16 cellular contexts compared by ENCODE assay signal in genomic region chr10:96325719-96326373, GRCh38. TPM values are rescaled to one million over a fixed set of nuclear protein-coding genes. Genes with fewer than 3 reads are reported as not detected.
DNase-seq lines count a peak whose midpoint lies in the region; ATAC-seq and TF ChIP-seq lines count a peak whose summit lies in the region.
"Had no signal": no experiment of that assay in that cellular context is flagged by ENCODE, and none has a peak within 500 bp of the region (broad histone marks: within the 10 kb centered on the region; RNA-seq: fewer than 3 reads in every experiment).

No MANE protein-coding gene starts in this region.

- H3K4me3 ChIP-seq in epithelial cell of esophagus (ENCODE audit: low read length), result no peak overlapping the region
- no peak overlapping the region for H3K4me3 ChIP-seq in ovary
- H3K4me3 ChIP-seq: A549, body of pancreas had no signal

- TF ChIP-seq POLR2A in ovary (IDR thresholded peaks at IDR 0.05), result no peak

- no peaks in the 10 kb centered on the region for H3K27me3 ChIP-seq in ovary
- H3K27me3 ChIP-seq: body of pancreas had no signal

- no peaks in the 10 kb centered on the region for H3K9me3 ChIP-seq in ovary
- H3K9me3 ChIP-seq: A549, body of pancreas had no signal

- 62 to 68% (median 63%) methylated on average over 4 of the region's 4 CpGs for WGBS in ovary, 3 donors

- H3K9me3 Mint-ChIP-seq in activated CD8-positive, alpha-beta memory T cell treated with anti-CD3 and anti-CD28 coated beads, Interleukin-2, amount 10 ng/mL, durations not matched to agents 7 days and 5 days (ENCODE audit: low read depth), result no peaks in the 10 kb centered on the region
- no peaks in the 10 kb centered on the region for H3K9me3 Mint-ChIP-seq in endothelial cell (ENCODE audit: unreplicated experiment)
- H3K9me3 Mint-ChIP-seq: immature natural killer cell had no signal

- H3K4me3 Mint-ChIP-seq in activated CD8-positive, alpha-beta memory T cell treated with anti-CD3 and anti-CD28 coated beads, Interleukin-2, amount 10 ng/mL, durations not matched to agents 7 days and 5 days, result no peak overlapping the region
- H3K4me3 Mint-ChIP-seq in endothelial cell (ENCODE audit: unreplicated experiment), result no peak overlapping the region
- H3K4me3 Mint-ChIP-seq: immature natural killer cell had no signal

- TF ChIP-seq EP300 in ovary (IDR thresholded peaks at IDR 0.05), result no peak

- CTCF ChIA-PET in activated CD8-positive, alpha-beta memory T cell treated with anti-CD3 and anti-CD28 coated beads, Interleukin-2, amount 10 ng/mL, durations not matched to agents 7 days and 5 days (lab: Charles Lee), result no interaction called here

- peaks cover 64% of the 10 kb centered on the region for H3K27me3 Mint-ChIP-seq in activated CD8-positive, alpha-beta memory T cell treated with anti-CD3 and anti-CD28 coated beads, Interleukin-2, amount 10 ng/mL, durations not matched to agents 7 days and 5 days
- H3K27me3 Mint-ChIP-seq in endothelial cell (ENCODE audit: unreplicated experiment), result no peaks in the 10 kb centered on the region

- H3K4me1 Mint-ChIP-seq in activated CD8-positive, alpha-beta memory T cell treated with anti-CD3 and anti-CD28 coated beads, Interleukin-2, amount 10 ng/mL, durations not matched to agents 7 days and 5 days, result peaks cover 7% of the 10 kb centered on the region
- H3K4me1 Mint-ChIP-seq in endothelial cell (ENCODE audit: unreplicated experiment), result no peaks in the 10 kb centered on the region
- H3K4me1 Mint-ChIP-seq: immature natural killer cell had no signal

- no peak overlapping the region for H3K27ac ChIP-seq in ovary
- H3K27ac ChIP-seq: A549, body of pancreas, HL-60 had no signal

- no peaks in the 10 kb centered on the region for H3K36me3 Mint-ChIP-seq in activated CD8-positive, alpha-beta memory T cell treated with anti-CD3 and anti-CD28 coated beads, Interleukin-2, amount 10 ng/mL, durations not matched to agents 7 days and 5 days
- no peaks in the 10 kb centered on the region for H3K36me3 Mint-ChIP-seq in endothelial cell (ENCODE audit: low read depth, unreplicated experiment)
- H3K36me3 Mint-ChIP-seq: immature natural killer cell had no signal

- H3K27ac Mint-ChIP-seq in activated CD8-positive, alpha-beta memory T cell treated with anti-CD3 and anti-CD28 coated beads, Interleukin-2, amount 10 ng/mL, durations not matched to agents 7 days and 5 days, result no peak overlapping the region
- H3K27ac Mint-ChIP-seq in endothelial cell (ENCODE audit: unreplicated experiment), result no peak overlapping the region
- H3K27ac Mint-ChIP-seq: immature natural killer cell had no signal

- no peaks in the 10 kb centered on the region for H3K36me3 ChIP-seq in ovary

- TF ChIP-seq CTCF in epithelial cell of esophagus (IDR thresholded peaks at IDR 0.05; ENCODE audit: insufficient read depth, low read depth, low read length, missing control alignments), result no peak
- no peak for TF ChIP-seq CTCF in endothelial cell (IDR thresholded peaks at IDR 0.05; ENCODE audit: unreplicated experiment)
- no peak for TF ChIP-seq CTCF in ovary (IDR thresholded peaks at IDR 0.05)

- no peaks in the 10 kb centered on the region for H3K4me1 ChIP-seq in ovary (ENCODE audit: insufficient read depth)
- H3K4me1 ChIP-seq: A549, body of pancreas had no signal

- DNase-seq in activated CD8-positive, alpha-beta memory T cell treated with anti-CD3 and anti-CD28 coated beads, Interleukin-2, amount 10 ng/mL, durations not matched to agents 7 days and 5 days, result no peak
- DNase-seq in activated CD8-positive, alpha-beta memory T cell treated with anti-CD3 and anti-CD28 coated beads, Interleukin-2, amount 50 U/mL, for 48 hours, result no peak
- DNase-seq in epithelial cell of esophagus (ENCODE audit: low read depth) (peak; percentile 8), C1 segment of cervical spinal cord (lab: John Stamatoyannopoulos, UW) (no peak), endothelial cell (ENCODE audit: low spot score) (no peak), ovary (no peak)
- DNase-seq: body of pancreas, erythroblast, immature natural killer cell, NCI-H1048, NCI-H774 had no signal

- intact Hi-C loops in ovary (cut with DNase I), result no loop called here

- ATAC-seq in activated CD8-positive, alpha-beta memory T cell treated with anti-CD3 and anti-CD28 coated beads, Interleukin-2, amount 10 ng/mL, durations not matched to agents 7 days and 5 days, result peak; percentile 61
- ATAC-seq in GM21447 (IDR thresholded peaks at IDR 0.05; ENCODE audit: unreplicated experiment) (peak; percentile 98), HG03060 (IDR thresholded peaks at IDR 0.05; ENCODE audit: low read depth, unreplicated experiment) (peak; percentile 96)
- ATAC-seq: A549, body of pancreas had no signal

RNA-seq across cellular contexts. Expression of gene DNTT, which starts 21.6 kb away (rescaled TPM):
- total RNA-seq in activated CD8-positive, alpha-beta memory T cell treated with anti-CD3 and anti-CD28 coated beads, Interleukin-2, amount 10 ng/mL, durations not matched to agents 7 days and 5 days, result not detected
- not detected for total RNA-seq in endothelial cell (ENCODE audit: unreplicated experiment)
- not detected for total RNA-seq in ovary
- not detected for polyA plus RNA-seq in ovary
- total RNA-seq: body of pancreas, skeletal muscle tissue had no signal
- polyA plus RNA-seq: A549 had no signal

RNA-seq across cellular contexts. Expression of gene OPALIN, which starts 33.0 kb away (rescaled TPM):
- not detected for total RNA-seq in activated CD8-positive, alpha-beta memory T cell treated with anti-CD3 and anti-CD28 coated beads, Interleukin-2, amount 10 ng/mL, durations not matched to agents 7 days and 5 days
- total RNA-seq in endothelial cell (ENCODE audit: unreplicated experiment) (not detected), ovary (not detected)
- polyA plus RNA-seq in ovary, result under 1 TPM in 1 of 2 donors, not detected in 1; 0.02 TPM
- total RNA-seq: body of pancreas, skeletal muscle tissue had no signal
- polyA plus RNA-seq: A549, immature natural killer cell had no signal

RNA-seq across cellular contexts. Expression of gene BLNK, which starts 54.5 kb away (rescaled TPM):
- total RNA-seq in activated CD8-positive, alpha-beta memory T cell treated with anti-CD3 and anti-CD28 coated beads, Interleukin-2, amount 10 ng/mL, durations not matched to agents 7 days and 5 days, result not detected
- not detected for total RNA-seq in endothelial cell (ENCODE audit: unreplicated experiment)
- 1 to 10 TPM; 1.2 to 4.3 (median 2.2) TPM for total RNA-seq in ovary
- 1 to 10 TPM in 1 of 2 donors, under 1 TPM in 1; 0.65 to 6.0 TPM for polyA plus RNA-seq in ovary
- polyA plus RNA-seq: A549 had no signal
